ENCODE assay signal across 24 cellular contexts in the genomic region with DNA sequence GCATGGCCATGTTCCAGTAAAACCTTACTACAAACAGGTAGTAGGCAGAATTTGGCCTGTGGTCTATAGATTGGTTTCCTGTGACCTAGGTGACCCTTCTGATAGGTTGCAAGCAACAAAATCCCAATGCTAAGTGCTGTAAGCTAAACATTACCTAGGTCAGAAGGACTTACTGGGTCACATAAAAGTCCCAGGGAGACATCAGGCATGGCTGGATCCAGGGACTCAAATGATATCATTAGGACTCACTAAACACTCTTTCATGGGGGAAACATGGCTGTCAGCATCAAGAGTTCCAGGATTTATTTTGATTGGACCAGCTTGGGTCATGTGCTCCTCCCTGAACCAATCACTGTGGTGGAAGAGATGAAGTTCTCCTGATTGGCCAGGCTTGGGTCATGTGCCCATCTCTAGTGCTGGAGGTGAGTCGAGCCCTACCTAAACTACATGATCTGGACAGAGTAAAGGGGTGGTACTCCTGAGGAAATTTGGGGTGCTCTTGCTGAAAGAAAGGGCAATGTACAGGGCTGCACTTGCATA. TPM values are rescaled to one million over a fixed set of nuclear protein-coding genes. Genes with fewer than 3 reads are reported as not detected.
"Had no signal": no experiment of that assay in that cellular context is flagged by ENCODE, and none has a peak within 500 bp of the region (broad histone marks: within the 10 kb centered on the region; RNA-seq: fewer than 3 reads in every experiment).

No MANE protein-coding gene starts in this region.

- DNase-seq: activated CD4-positive, CD25-positive, alpha-beta regulatory T cell; activated CD8-positive, alpha-beta memory T cell treated with anti-CD3 and anti-CD28 coated beads, Interleukin-2, amount 50 U/mL, for 4 hours; activated CD8-positive, alpha-beta T cell treated with anti-CD3 and anti-CD28 coated beads for 36 hours; activated gamma-delta T cell treated with Interleukin-2 at 50 U/mL for 16 hours; activated naive CD4-positive, alpha-beta T cell treated with anti-CD3 and anti-CD28 coated beads, Interleukin-2, amount 50 U/mL, for 16 hours; activated naive CD8-positive, alpha-beta T cell treated with anti-CD3 and anti-CD28 coated beads, Interleukin-2, amount 10 ng/mL, durations not matched to agents 7 days and 5 days; activated T-cell treated with anti-CD3 and anti-CD28 coated beads, Interleukin-2, amount 50 U/mL, for 72 hours; adrenal gland; cerebellar nuclear complex; MG63; NCI-H1105 treated with DMSO at 0.1 percent for 48 hours; NCI-H1436 treated with DMSO at 0.1 percent for 48 hours; NCI-H187; NCI-H2081; NCI-H510A treated with DMSO at 0.1 percent for 48 hours; NCI-H69; Peyer's patch; Right ventricle myocardium superior; SJCRH30; T-helper 17 cell; T-helper 9 cell had no signal

- H3K27ac Mint-ChIP-seq: activated CD8-positive, alpha-beta T cell treated with anti-CD3 and anti-CD28 coated beads for 36 hours; activated naive CD8-positive, alpha-beta T cell treated with anti-CD3 and anti-CD28 coated beads, Interleukin-2, amount 10 ng/mL, durations not matched to agents 7 days and 5 days; activated T-cell treated with anti-CD3 and anti-CD28 coated beads, Interleukin-2, amount 50 U/mL, for 72 hours; activated T-helper 2 cell treated with anti-CD3 and anti-CD28 coated beads, Interferon-gamma antibody, Interleukin-2, Interleukin-4, amounts not matched to agents 10 μg/mL and 5 μg/mL and 100 μg/mL, durations not matched to agents 14 hours and 24 hours and 36 hours; T-helper 17 cell had no signal

- FAIRE-seq: colon had no signal

- H3K9me3 ChIP-seq: adrenal gland, MG63, Peyer's patch, SJCRH30 had no signal

- H3K4me3 Mint-ChIP-seq: activated CD8-positive, alpha-beta T cell treated with anti-CD3 and anti-CD28 coated beads for 36 hours; activated naive CD8-positive, alpha-beta T cell treated with anti-CD3 and anti-CD28 coated beads, Interleukin-2, amount 10 ng/mL, durations not matched to agents 7 days and 5 days; activated T-cell treated with anti-CD3 and anti-CD28 coated beads, Interleukin-2, amount 50 U/mL, for 72 hours; T-helper 17 cell had no signal

- H3K4me1 ChIP-seq: adrenal gland, Peyer's patch, SJCRH30 had no signal

- H3K4me1 Mint-ChIP-seq: activated naive CD8-positive, alpha-beta T cell treated with anti-CD3 and anti-CD28 coated beads, Interleukin-2, amount 10 ng/mL, durations not matched to agents 7 days and 5 days had no signal

- H3K9me3 Mint-ChIP-seq: activated CD8-positive, alpha-beta T cell treated with anti-CD3 and anti-CD28 coated beads for 36 hours; activated naive CD8-positive, alpha-beta T cell treated with anti-CD3 and anti-CD28 coated beads, Interleukin-2, amount 10 ng/mL, durations not matched to agents 7 days and 5 days; activated T-cell treated with anti-CD3 and anti-CD28 coated beads, Interleukin-2, amount 50 U/mL, for 72 hours; activated T-helper 2 cell treated with anti-CD3 and anti-CD28 coated beads, Interferon-gamma antibody, Interleukin-2, Interleukin-4, amounts not matched to agents 10 μg/mL and 5 μg/mL and 100 μg/mL, durations not matched to agents 14 hours and 24 hours and 36 hours had no signal

- ATAC-seq: activated CD8-positive, alpha-beta T cell treated with anti-CD3 and anti-CD28 coated beads for 36 hours; T-helper 17 cell had no signal

- H3K27me3 ChIP-seq: MG63, Peyer's patch had no signal

- H3K4me3 ChIP-seq: adrenal gland, MG63, Peyer's patch, SJCRH30 had no signal

- H3K36me3 ChIP-seq: adrenal gland, MG63, Peyer's patch, SJCRH30 had no signal

- H3K36me3 Mint-ChIP-seq: activated naive CD8-positive, alpha-beta T cell treated with anti-CD3 and anti-CD28 coated beads, Interleukin-2, amount 10 ng/mL, durations not matched to agents 7 days and 5 days had no signal

- H3K27ac ChIP-seq: adrenal gland, Peyer's patch, RWPE1, SJCRH30 had no signal

RNA-seq across cellular contexts. Expression of gene SLC6A1, which starts 16.8 kb away (rescaled TPM):
- total RNA-seq: activated CD8-positive, alpha-beta T cell treated with anti-CD3 and anti-CD28 coated beads for 36 hours; activated naive CD8-positive, alpha-beta T cell treated with anti-CD3 and anti-CD28 coated beads, Interleukin-2, amount 10 ng/mL, durations not matched to agents 7 days and 5 days; activated T-cell treated with anti-CD3 and anti-CD28 coated beads, Interleukin-2, amount 50 U/mL, for 72 hours; activated T-helper 2 cell treated with anti-CD3 and anti-CD28 coated beads, Interferon-gamma antibody, Interleukin-2, Interleukin-4, amounts not matched to agents 10 μg/mL and 5 μg/mL and 100 μg/mL, durations not matched to agents 14 hours and 24 hours and 36 hours; SJCRH30; T-helper 17 cell had no signal
